25 cellular contexts compared by ENCODE assay signal in the genomic region with DNA sequence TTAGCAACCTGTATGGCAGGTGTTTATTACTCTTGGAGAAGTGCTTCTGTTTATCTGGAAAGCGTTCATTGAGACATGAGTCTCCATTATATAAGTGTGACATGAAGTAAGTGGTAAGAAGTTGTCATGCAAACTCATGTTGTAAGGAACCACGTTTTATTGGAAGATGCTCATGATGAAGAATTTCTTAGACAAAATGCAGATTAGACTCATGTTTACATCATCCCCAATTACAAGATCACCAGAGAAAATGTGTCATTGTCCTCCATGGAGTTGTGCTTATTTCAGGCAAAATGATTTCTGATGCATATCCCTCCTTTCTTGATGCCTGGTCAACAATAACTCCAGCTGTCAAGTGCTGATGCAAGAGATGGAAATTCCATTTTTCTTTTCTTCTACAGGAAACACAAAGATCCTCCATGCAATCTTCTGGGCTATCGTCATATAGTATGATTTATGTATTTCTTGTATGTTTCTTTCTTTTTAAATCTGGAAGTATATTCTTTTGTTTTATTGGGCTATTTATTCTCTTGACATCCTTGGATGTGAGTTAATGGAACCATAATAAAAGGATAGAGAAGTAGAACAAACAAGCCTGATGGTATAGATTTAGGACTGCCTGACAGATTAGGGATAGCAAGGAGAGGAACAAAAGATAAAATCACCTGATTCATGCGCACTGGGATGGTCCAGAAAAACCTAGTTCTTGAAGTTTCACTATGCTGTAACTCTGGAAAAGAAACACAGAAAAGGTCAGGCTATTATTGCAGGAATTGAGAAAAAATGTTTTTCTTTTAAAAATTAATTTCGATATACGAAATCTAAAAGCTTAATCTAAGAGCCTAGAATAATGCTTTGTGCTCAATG. TPM values are rescaled to one million over a fixed set of nuclear protein-coding genes. Genes with fewer than 3 reads are reported as not detected.
"Had no signal": no experiment of that assay in that cellular context is flagged by ENCODE, and none has a peak within 500 bp of the region (broad histone marks: within the 10 kb centered on the region; RNA-seq: fewer than 3 reads in every experiment).

No MANE protein-coding gene starts in this region.

- H3K27me3 ChIP-seq: colonic mucosa, right atrium auricular region, stomach, thyroid gland, vagina had no signal

- H3K36me3 ChIP-seq: colonic mucosa, lower lobe of right lung, prostate gland, right atrium auricular region, stomach, thyroid gland, vagina had no signal

- ATAC-seq: left ventricle myocardium superior; lower lobe of right lung; naive thymus-derived CD8-positive, alpha-beta T cell; sciatic nerve; stimulated activated effector memory CD8-positive, alpha-beta T cell treated with anti-CD3 and anti-CD28 coated beads, Interleukin-12 subunit alpha, Interleukin-12 subunit beta, amount 100 ng/mL, for 72 hours had no signal

- H3K9me3 ChIP-seq: colonic mucosa, lower lobe of right lung, prostate gland, right atrium auricular region, stomach, thyroid gland, vagina had no signal

- H3K4me1 ChIP-seq: colonic mucosa, lower lobe of right lung, prostate gland, right atrium auricular region, thyroid gland, vagina had no signal

- H3K27ac ChIP-seq: colonic mucosa, lower lobe of right lung, prostate gland, right atrium auricular region, stomach, thyroid gland, vagina had no signal

- H3K4me3 ChIP-seq: colonic mucosa, lower lobe of right lung, prostate gland, right atrium auricular region, stomach, thyroid gland, vagina had no signal

- DNase-seq: colonic mucosa; effector CD8-positive, alpha-beta T cell; endodermal cell; foreskin melanocyte; glutamatergic neuron; hypothalamus; immature natural killer cell; islet precursor cell; kidney glomerular epithelial cell; left ventricle myocardium superior; lower lobe of right lung; naive thymus-derived CD8-positive, alpha-beta T cell; nephron progenitor cell; nucleus accumbens; stimulated activated CD4-positive, alpha-beta T cell treated with anti-CD3 and anti-CD28 coated beads, Interleukin-2, amount 100 ng/mL, for 24 hours; stimulated activated CD4-positive, alpha-beta T cell treated with anti-CD3 and anti-CD28 coated beads, Interleukin-4, amount 100 ng/mL, for 24 hours; stimulated activated naive CD4-positive, alpha-beta T cell treated with Interleukin-2 at 50 U/mL for 16 hours; stomach; thyroid gland; trophoblast cell had no signal

RNA-seq across cellular contexts. Expression of gene DIAPH3, which starts 50.7 kb away (rescaled TPM):
- total RNA-seq: naive thymus-derived CD8-positive, alpha-beta T cell had no signal
